ENCODE assay signal across 9 cellular contexts in the genomic region with DNA sequence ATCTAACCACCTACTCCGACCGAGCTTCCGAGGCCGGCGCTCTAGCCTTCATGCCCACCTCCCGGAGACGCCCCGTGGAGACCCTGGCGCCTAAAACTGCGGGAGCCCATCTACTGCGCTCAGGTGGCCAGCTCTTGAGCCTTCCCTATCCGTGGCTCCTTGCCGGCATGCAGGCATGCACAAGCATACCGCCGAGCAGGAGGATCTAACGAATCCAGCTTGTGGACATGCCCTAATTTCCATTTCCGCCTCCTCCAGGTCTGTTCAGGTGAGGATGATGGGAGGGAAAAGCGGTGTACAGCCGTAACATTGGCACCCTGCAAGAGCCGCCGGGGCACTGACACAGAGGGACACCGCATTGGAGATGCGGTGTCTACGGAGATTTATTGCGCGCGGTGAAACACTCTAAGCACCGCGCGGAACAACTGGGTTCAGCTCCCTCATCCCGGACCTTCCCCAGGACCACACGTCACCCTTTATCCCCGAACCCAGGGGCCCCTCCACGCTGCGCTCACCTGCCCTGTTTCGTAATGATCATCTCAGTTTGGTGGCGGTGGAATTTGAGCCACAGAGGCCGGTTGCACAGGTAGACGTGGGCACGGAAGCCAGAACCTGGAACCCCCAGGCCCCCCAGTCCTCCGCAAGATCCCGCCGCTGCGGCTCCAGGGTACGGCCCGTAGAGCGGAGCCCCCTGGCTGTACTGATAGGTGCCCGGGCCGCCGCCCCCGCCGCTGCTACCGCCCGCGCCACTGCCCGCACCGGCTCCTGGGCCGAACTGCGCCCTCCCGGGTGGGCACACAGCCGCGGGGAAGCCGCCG. TPM values are rescaled to one million over a fixed set of nuclear protein-coding genes. Genes with fewer than 3 reads are reported as not detected.
DNase-seq lines count a peak whose midpoint lies in the region; ATAC-seq and TF ChIP-seq lines count a peak whose summit lies in the region.
"Had no signal": no experiment of that assay in that cellular context is flagged by ENCODE, and none has a peak within 500 bp of the region (broad histone marks: within the 10 kb centered on the region; RNA-seq: fewer than 3 reads in every experiment).

No MANE protein-coding gene starts in this region.

- no CpG with 5 or more reads among the region's 64 CpGs for WGBS in iPS DF 6.9 (ENCODE audit: insufficient coverage, insufficient read length)

- H3K4me3 Mint-ChIP-seq in activated CD4-positive, alpha-beta memory T cell treated with anti-CD3 and anti-CD28 coated beads for 36 hours = peak overlapping the region; percentile 65
- H3K4me3 Mint-ChIP-seq in stimulated activated effector memory CD8-positive, alpha-beta T cell treated with anti-CD3 and anti-CD28 coated beads, Interleukin-12 subunit alpha, Interleukin-12 subunit beta, amount 100 ng/mL, for 72 hours = peak overlapping the region; percentile 95

- peaks cover 79% of the 10 kb centered on the region for H3K27me3 ChIP-seq in iPS DF 6.9 (ENCODE audit: control insufficient read depth, insufficient read depth, low read length)

- CTCF ChIA-PET in HEK293T (lab: Yijun Ruan, JAX) = interaction anchor here (1.1 to 2.2 kb wide), 6 partner anchors 8 to 869 kb away, joined by 3 to 16 read pairs (median 5); no protein-coding TSS in a partner anchor
- CTCF ChIA-PET in activated CD4-positive, alpha-beta memory T cell treated with anti-CD3 and anti-CD28 coated beads for 36 hours (lab: Charles Lee) = interaction anchor here (0.5 to 5.8 kb wide), 11 partner anchors 9 to 627 kb away, joined by 3 to 65 read pairs (median 5); a partner anchor contains a TSS

- no peaks in the 10 kb centered on the region for H3K9me3 ChIP-seq in iPS DF 6.9 (ENCODE audit: control insufficient read depth, insufficient read depth, low read length)

- POLR2A ChIA-PET in HEK293T (lab: Yijun Ruan, JAX) = interaction anchor here (0.9 to 1.3 kb wide), 4 partner anchors 9 to 591 kb away, joined by 3 to 7 read pairs (median 5); no protein-coding TSS in a partner anchor
- POLR2A ChIA-PET in activated CD4-positive, alpha-beta memory T cell treated with anti-CD3 and anti-CD28 coated beads for 36 hours (lab: Charles Lee) = interaction anchor here (1.9 kb wide), 1 partner anchor 9 kb away, joined by 6 read pairs; no protein-coding TSS in a partner anchor

- no peak overlapping the region for H3K27ac ChIP-seq in iPS DF 6.9 (ENCODE audit: low read length)

- H3K36me3 ChIP-seq in iPS DF 6.9 (ENCODE audit: control insufficient read depth, insufficient read depth, low read length) = no peaks in the 10 kb centered on the region

- no peaks in the 10 kb centered on the region for H3K36me3 Mint-ChIP-seq in activated CD4-positive, alpha-beta memory T cell treated with anti-CD3 and anti-CD28 coated beads for 36 hours
- peaks cover 66% of the 10 kb centered on the region for H3K36me3 Mint-ChIP-seq in stimulated activated effector memory CD8-positive, alpha-beta T cell treated with anti-CD3 and anti-CD28 coated beads, Interleukin-12 subunit alpha, Interleukin-12 subunit beta, amount 100 ng/mL, for 72 hours

- no peak overlapping the region for H3K27ac Mint-ChIP-seq in activated CD4-positive, alpha-beta memory T cell treated with anti-CD3 and anti-CD28 coated beads for 36 hours
- peak overlapping the region; percentile 98 for H3K27ac Mint-ChIP-seq in stimulated activated effector memory CD8-positive, alpha-beta T cell treated with anti-CD3 and anti-CD28 coated beads, Interleukin-12 subunit alpha, Interleukin-12 subunit beta, amount 100 ng/mL, for 72 hours

- peak; percentile 5 for ATAC-seq in stimulated activated effector memory CD8-positive, alpha-beta T cell treated with anti-CD3 and anti-CD28 coated beads, Interleukin-12 subunit alpha, Interleukin-12 subunit beta, amount 100 ng/mL, for 72 hours
- ATAC-seq in HG03139 (IDR thresholded peaks at IDR 0.05; ENCODE audit: unreplicated experiment) = no peak

- peaks cover 21% of the 10 kb centered on the region for H3K4me1 Mint-ChIP-seq in activated CD4-positive, alpha-beta memory T cell treated with anti-CD3 and anti-CD28 coated beads for 36 hours (ENCODE audit: low read depth)
- peaks cover 51% of the 10 kb centered on the region for H3K4me1 Mint-ChIP-seq in stimulated activated effector memory CD8-positive, alpha-beta T cell treated with anti-CD3 and anti-CD28 coated beads, Interleukin-12 subunit alpha, Interleukin-12 subunit beta, amount 100 ng/mL, for 72 hours

- H3K9me3 Mint-ChIP-seq in activated CD4-positive, alpha-beta memory T cell treated with anti-CD3 and anti-CD28 coated beads for 36 hours = no peaks in the 10 kb centered on the region
- no peaks in the 10 kb centered on the region for H3K9me3 Mint-ChIP-seq in stimulated activated effector memory CD8-positive, alpha-beta T cell treated with anti-CD3 and anti-CD28 coated beads, Interleukin-12 subunit alpha, Interleukin-12 subunit beta, amount 100 ng/mL, for 72 hours

- DNase-seq in COR-L47 (lab: John Stamatoyannopoulos, UW) (peak; percentile 29), HEK293T (ENCODE audit: extremely low spot score) (peak; percentile 63), iPS DF 6.9 (ENCODE audit: low read depth, low spot score) (no peak), GM03348 (ENCODE audit: low spot score) (no peak), inferior parietal cortex (ENCODE audit: extremely low spot score) (no peak)
- DNase-seq in activated CD4-positive, alpha-beta memory T cell treated with anti-CD3 and anti-CD28 coated beads for 36 hours = peak; percentile 16
- DNase-seq in stimulated activated effector memory CD8-positive, alpha-beta T cell treated with anti-CD3 and anti-CD28 coated beads, Interleukin-12 subunit alpha, Interleukin-12 subunit beta, amount 100 ng/mL, for 72 hours (ENCODE audit: low spot score in 2 of 2) = peak; percentile 30 to 79

- H3K4me1 ChIP-seq in iPS DF 6.9 (ENCODE audit: control insufficient read depth, insufficient read depth, low read length) = peaks cover 3% of the 10 kb centered on the region

- peaks cover 55% of the 10 kb centered on the region for H3K27me3 Mint-ChIP-seq in activated CD4-positive, alpha-beta memory T cell treated with anti-CD3 and anti-CD28 coated beads for 36 hours

- intact Hi-C loops in activated CD4-positive, alpha-beta memory T cell treated with anti-CD3 and anti-CD28 coated beads for 36 hours (cut with micrococcal nuclease) = loop anchor here (5.0 kb wide), 1 partner anchor 161 kb away; no protein-coding TSS in a partner anchor

- H3K4me3 ChIP-seq in iPS DF 6.9 (ENCODE audit: low read length) = peak overlapping the region; percentile 53; the same call in 1 of the 2 replicates

TF ChIP-seq in HEK293T, 16 proteins besides CTCF, POLR2A, EP300 and RAD21:
- TF ChIP-seq L3MBTL2 (conservative IDR thresholded peaks at IDR 0.05) (peak; percentile 43), ARNT (IDR thresholded peaks at IDR 0.05) (no peak), HDGF (IDR thresholded peaks at IDR 0.05; ENCODE audit: borderline replicate concordance) (no peak)

RNA-seq across cellular contexts. Expression of a gene that starts 1.0 kb away (rescaled TPM):
- total RNA-seq in activated CD4-positive, alpha-beta memory T cell treated with anti-CD3 and anti-CD28 coated beads for 36 hours = 1 to 10 TPM; 1.4 to 1.5 TPM
- total RNA-seq: lung microvascular endothelial cell had no signal

Comparison
In these comparisons a context has a peak if more than half of its experiments do, and no peak if none do; other contexts are left out.
1. DNase-seq: peak in COR-L47 (single experiment), HEK293T (single experiment), activated CD4-positive, alpha-beta memory T cell treated with anti-CD3 and anti-CD28 coated beads for 36 hours (single experiment) and stimulated activated effector memory CD8-positive, alpha-beta T cell treated with anti-CD3 and anti-CD28 coated beads, Interleukin-12 subunit alpha, Interleukin-12 subunit beta, amount 100 ng/mL, for 72 hours (2 of 2); none in iPS DF 6.9 (single experiment), GM03348 (single experiment) and inferior parietal cortex (single experiment).